ENCODE assay signal across 14 cellular contexts in genomic region chr20:37418591-37418990, GRCh38.
A peak's percentile ranks its signal among the peaks of the same experiment; 100 is the strongest.
DNase-seq lines count a peak whose midpoint lies in the region; ATAC-seq and TF ChIP-seq lines count a peak whose summit lies in the region.
"Had no signal": no experiment of that assay in that cellular context is flagged by ENCODE, and none has a peak within 500 bp of the region (broad histone marks: within the 10 kb centered on the region; RNA-seq: fewer than 3 reads in every experiment).

No MANE protein-coding gene starts in this region.

- BruUV-seq in IMR-90 (replicated peaks; lab: Mats Ljungman, UMichigan), result no TSS peak

- no peak overlapping the region for H2BK120ac ChIP-seq in IMR-90 (ENCODE audit: low read depth, low read length)

- CTCF ChIA-PET in IMR-90 (lab: Yijun Ruan, JAX), result no interaction called here

- ATAC-seq in IMR-90 (ENCODE audit: low read depth) (no peak), HG02885 (IDR thresholded peaks at IDR 0.05; ENCODE audit: poor library complexity, unreplicated experiment) (no peak)

- no peak overlapping the region for H3K27ac ChIP-seq in IMR-90 (ENCODE audit: insufficient read depth, low read length)
- H3K27ac ChIP-seq: KMS-11 had no signal

- no peak for TF ChIP-seq POLR2A in IMR-90 (IDR thresholded peaks at IDR 0.05; ENCODE audit: low read depth, low read length)

- no peaks in the 10 kb centered on the region for H4K20me1 ChIP-seq in IMR-90 (ENCODE audit: insufficient read depth, low read length)

- 0 out of 2 replicates have a peak overlapping the region, but pooled peaks have one; percentile 1 for H3K14ac ChIP-seq in IMR-90 (replicated peaks; ENCODE audit: low read depth, low read length)

- H3K23ac ChIP-seq in IMR-90 (ENCODE audit: low read depth, low read length), result no peak overlapping the region; the same call in 1 of the 2 replicates

- DNase-seq in GM03348 (ENCODE audit: low spot score) (peak; percentile 45), IMR-90 (no peak), fibroblast of the aortic adventitia (ENCODE audit: low read depth) (peak; percentile 24), HT-29 (ENCODE audit: low spot score) (no peak), DMS53 (lab: John Stamatoyannopoulos, UW) (no peak)
- DNase-seq: BE2C; C1 segment of cervical spinal cord; CD4-positive, CD25-positive, alpha-beta regulatory T cell; CD8-positive, alpha-beta memory T cell; COR-L47; DMS 273 treated with DMSO at 0.1 percent for 48 hours had no signal

- no peaks in the 10 kb centered on the region for H3K9me3 ChIP-seq in IMR-90 (ENCODE audit: control insufficient read depth, insufficient read depth, low read length)
- H3K9me3 ChIP-seq: BE2C, HAP-1 had no signal

- H4K8ac ChIP-seq in IMR-90 (ENCODE audit: low read depth in 2 of 2, low read length in 2 of 2), result no peak overlapping the region

- H3K27me3 ChIP-seq in IMR-90 (ENCODE audit: control insufficient read depth, insufficient read depth, low read length), result peaks cover 91% of the 10 kb centered on the region
- H3K27me3 ChIP-seq: BE2C had no signal

- no peaks in the 10 kb centered on the region for H3K79me1 ChIP-seq in IMR-90 (ENCODE audit: low read depth in 1 of 2, low read length in 2 of 2)

- TF ChIP-seq CTCF in IMR-90 (conservative IDR thresholded peaks at IDR 0.05; ENCODE audit: low read depth, low read length) (no peak), fibroblast of the aortic adventitia (IDR thresholded peaks at IDR 0.05; ENCODE audit: insufficient read depth, low read length) (no peak)

- H3K4me2 ChIP-seq in IMR-90 (ENCODE audit: low read depth, low read length), result no peak overlapping the region
- H3K4me2 ChIP-seq: KMS-11 had no signal

- POLR2A ChIA-PET in IMR-90 (lab: Charles Lee; ENCODE audit: unreplicated experiment), result no interaction called here

- in situ Hi-C loops in IMR-90 (cut with MboI; ENCODE audit: low sequenced_read_pairs), result no loop called here

- dilution Hi-C loops in IMR-90 (cut with HindIII; ENCODE audit: low sequenced_read_pairs, unreplicated experiment), result no loop called here

- no peak overlapping the region for H4K5ac ChIP-seq in IMR-90 (ENCODE audit: low read depth, low read length)

- no peak overlapping the region for H4K91ac ChIP-seq in IMR-90 (ENCODE audit: insufficient read depth, low read depth, low read length)

- peaks cover 9% of the 10 kb centered on the region; the same call in 1 of the 2 replicates for H3K9me1 ChIP-seq in IMR-90 (ENCODE audit: insufficient read depth, low read length)

- no peaks in the 10 kb centered on the region; the same call in 1 of the 2 replicates for H3K4me1 ChIP-seq in IMR-90 (ENCODE audit: control insufficient read depth, insufficient read depth, low read length)
- H3K4me1 ChIP-seq: BE2C had no signal

- intact Hi-C loops in IMR-90 (cut with micrococcal nuclease), result no loop called here

- no CpG with 5 or more reads among the region's 2 CpGs for WGBS in IMR-90 (ENCODE audit: extremely low coverage in 2 of 2, insufficient read length in 1 of 2), 2 experiments

- H2BK5ac ChIP-seq in IMR-90 (ENCODE audit: low read depth, low read length, poor library complexity, severe bottlenecking), result no peak overlapping the region

- H3K4ac ChIP-seq in IMR-90 (ENCODE audit: low read depth, low read length), result no peak overlapping the region

- H2AK9ac ChIP-seq in IMR-90 (replicated peaks; ENCODE audit: low read depth, low read length, poor library complexity), result no peak overlapping the region

- 0 out of 2 replicates have a peak overlapping the region, but pooled peaks have one; percentile 0 for H2AK5ac ChIP-seq in IMR-90 (ENCODE audit: low read depth, low read length)

- H3K4me3 ChIP-seq in IMR-90 (ENCODE audit: insufficient read depth, low read depth, low read length) (no peak overlapping the region), fibroblast of the aortic adventitia (ENCODE audit: low read depth, low read length) (no peak overlapping the region)
- H3K4me3 ChIP-seq: HAP-1 had no signal

- no peak for TF ChIP-seq RAD21 in IMR-90 (IDR thresholded peaks at IDR 0.05; ENCODE audit: low read length)

- no peak overlapping the region for H2AFZ ChIP-seq in IMR-90 (replicated peaks; ENCODE audit: low read length, poor library complexity)

- H2BK20ac ChIP-seq in IMR-90 (ENCODE audit: low read depth, low read length), result no peak overlapping the region

- H3K56ac ChIP-seq in IMR-90 (ENCODE audit: extremely low read depth, insufficient read depth, low read length), result no peak overlapping the region

- H3K36me3 ChIP-seq in IMR-90 (ENCODE audit: control insufficient read depth, insufficient read depth, low read length), result no peaks in the 10 kb centered on the region
- H3K36me3 ChIP-seq: BE2C, HAP-1 had no signal

- no peak overlapping the region for H3K9ac ChIP-seq in IMR-90 (ENCODE audit: low read depth, low read length)
- H3K9ac ChIP-seq: KMS-11 had no signal

- H3K18ac ChIP-seq in IMR-90 (ENCODE audit: low read depth, low read length), result no peak overlapping the region

- no peak overlapping the region for H2BK15ac ChIP-seq in IMR-90 (ENCODE audit: low read depth, low read length)

TF ChIP-seq in IMR-90, 13 proteins besides CTCF, POLR2A, EP300 and RAD21:
- no peak for TF ChIP-seq SMC3 (IDR thresholded peaks at IDR 0.05; ENCODE audit: low read depth, low read length)
- TF ChIP-seq FOS (IDR thresholded peaks at IDR 0.05; ENCODE audit: low read depth, low read length), result no peak
- TF ChIP-seq RCOR1 (IDR thresholded peaks at IDR 0.05; ENCODE audit: insufficient replicate concordance, low read length), result no peak
- TF ChIP-seq RFX5 (IDR thresholded peaks at IDR 0.05; ENCODE audit: low read depth, low read length), result no peak
- TF ChIP-seq BHLHE40 (IDR thresholded peaks at IDR 0.05; ENCODE audit: low read depth, low read length), result no peak
- TF ChIP-seq, protein P1, sequence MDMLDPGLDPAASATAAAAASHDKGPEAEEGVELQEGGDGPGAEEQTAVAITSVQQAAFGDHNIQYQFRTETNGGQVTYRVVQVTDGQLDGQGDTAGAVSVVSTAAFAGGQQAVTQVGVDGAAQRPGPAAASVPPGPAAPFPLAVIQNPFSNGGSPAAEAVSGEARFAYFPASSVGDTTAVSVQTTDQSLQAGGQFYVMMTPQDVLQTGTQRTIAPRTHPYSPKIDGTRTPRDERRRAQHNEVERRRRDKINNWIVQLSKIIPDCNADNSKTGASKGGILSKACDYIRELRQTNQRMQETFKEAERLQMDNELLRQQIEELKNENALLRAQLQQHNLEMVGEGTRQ (IDR thresholded peaks at IDR 0.05; ENCODE audit: low read depth, low read length), result no peak
- no peak for TF ChIP-seq MAZ (IDR thresholded peaks at IDR 0.05; ENCODE audit: borderline replicate concordance, low read depth, low read length)
- no peak for TF ChIP-seq CHD1 (IDR thresholded peaks at IDR 0.05; ENCODE audit: low read depth, low read length)
- no peak for TF ChIP-seq NFE2L2 (IDR thresholded peaks at IDR 0.05; ENCODE audit: low read depth, low read length)
- TF ChIP-seq ELK1 (IDR thresholded peaks at IDR 0.05; ENCODE audit: borderline replicate concordance, low read depth, low read length), result no peak
- no peak for TF ChIP-seq MXI1 (IDR thresholded peaks at IDR 0.05; ENCODE audit: borderline replicate concordance, low read depth, low read length)
- TF ChIP-seq CEBPB (IDR thresholded peaks at IDR 0.05; ENCODE audit: low read depth, low read length), result no peak
- TF ChIP-seq MAFK (IDR thresholded peaks at IDR 0.05; ENCODE audit: low read depth, low read length), result no peak

Comparison
In these comparisons a context has a peak if more than half of its experiments do, and no peak if none do; other contexts are left out.
1. DNase-seq: peak in GM03348 (single experiment) and fibroblast of the aortic adventitia (single experiment); none in IMR-90 (single experiment), HT-29 (single experiment) and DMS53 (single experiment).